ENCODE assay signal across 8 cellular contexts in the genomic region with DNA sequence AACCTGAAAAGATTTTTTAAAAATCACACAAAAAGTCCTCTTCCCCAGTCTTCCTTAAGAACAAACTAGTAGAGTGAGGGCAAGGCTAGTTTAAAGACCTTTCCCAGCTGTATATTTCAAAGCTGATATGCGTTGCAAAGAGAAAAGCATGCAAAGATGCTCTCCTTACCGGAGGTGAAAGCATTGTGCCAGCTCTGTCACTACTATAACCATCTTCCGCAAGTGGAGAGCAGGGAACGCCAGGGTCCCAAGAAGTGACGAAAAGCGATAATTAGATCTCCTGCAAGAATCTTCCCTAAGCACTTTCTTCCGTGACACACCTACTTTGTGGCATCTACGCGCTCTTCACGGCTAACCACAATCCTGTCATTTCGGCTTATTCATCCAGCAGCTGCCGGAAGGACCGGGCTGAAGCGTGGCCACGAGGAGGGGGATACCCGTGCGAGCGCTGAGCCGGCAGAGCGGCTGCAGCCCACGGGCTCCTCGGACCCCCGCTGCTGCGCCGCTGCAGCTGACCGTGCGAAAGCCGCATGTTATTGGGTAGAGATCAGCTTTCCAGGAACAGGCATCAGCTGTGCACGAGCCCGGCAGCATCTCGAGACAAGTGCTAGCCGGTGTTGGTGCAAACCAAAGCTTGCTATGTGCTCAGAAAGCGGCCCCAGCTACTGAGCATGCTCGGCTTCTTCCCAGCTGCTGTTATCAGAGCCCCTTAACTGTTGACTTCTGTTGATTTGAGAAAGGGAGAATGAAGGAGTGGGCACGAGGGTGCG. TPM values are rescaled to one million over a fixed set of nuclear protein-coding genes. Genes with fewer than 3 reads are reported as not detected.
DNase-seq lines count a peak whose midpoint lies in the region; TF ChIP-seq lines count a peak whose summit lies in the region.

No MANE protein-coding gene starts in this region.

- TF ChIP-seq POLR2A in prostate gland (IDR thresholded peaks at IDR 0.05) (no peak), lower leg skin (IDR thresholded peaks at IDR 0.05) (no peak)

- intact Hi-C loops in prostate gland (cut with DNase I) = no loop called here
- intact Hi-C loops in lower leg skin (cut with DNase I; ENCODE audit: low total_unique reads) = no loop called here

- H3K4me1 ChIP-seq in BLaER1 treated with 17β-estradiol and CSF1 and Interleukin-3, amounts not matched to agents 10 nM and 100 nM = peaks cover 11 to 26% (median 16%) of the 10 kb centered on the region in 10 experiments
- H3K4me1 ChIP-seq in cardiac muscle cell (ENCODE audit: low read depth) (no peaks in the 10 kb centered on the region), prostate gland (replicated peaks) (no peaks in the 10 kb centered on the region)

- H3K36me3 ChIP-seq in BLaER1 treated with 17β-estradiol and CSF1 and Interleukin-3, amounts not matched to agents 10 nM and 100 nM = no peaks in the 10 kb centered on the region
- no peaks in the 10 kb centered on the region for H3K36me3 ChIP-seq in cardiac muscle cell
- no peaks in the 10 kb centered on the region for H3K36me3 ChIP-seq in prostate gland

- 1% methylated on average over 18 of the region's 36 CpGs for WGBS in prostate gland
- WGBS in lower leg skin, 2 donors = 2 to 3% methylated on average over 22 to 36 of the region's 36 CpGs

- TF ChIP-seq CTCF in GM20000 (IDR thresholded peaks at IDR 0.05; ENCODE audit: extremely low read depth, missing control alignments) (no peak), cardiac muscle cell (IDR thresholded peaks at IDR 0.05; ENCODE audit: low read depth, low read length) (no peak), prostate gland (IDR thresholded peaks at IDR 0.05) (no peak), lower leg skin (IDR thresholded peaks at IDR 0.05) (no peak)

- peak overlapping the region in 4 of 11 experiments; percentile 15 to 41 (median 36); a peak in 5 of 22 replicates for H3K9ac ChIP-seq in BLaER1 treated with 17β-estradiol and CSF1 and Interleukin-3, amounts not matched to agents 10 nM and 100 nM

- peaks cover 22 to 31% (median 27%) of the 10 kb centered on the region in 11 experiments for H3K27me3 ChIP-seq in BLaER1 treated with 17β-estradiol and CSF1 and Interleukin-3, amounts not matched to agents 10 nM and 100 nM
- H3K27me3 ChIP-seq in cardiac muscle cell (peaks cover 38% of the 10 kb centered on the region), prostate gland (replicated peaks; ENCODE audit: insufficient read depth) (no peaks in the 10 kb centered on the region)

- no peaks in the 10 kb centered on the region for H3K9me3 ChIP-seq in BLaER1 treated with 17β-estradiol and CSF1 and Interleukin-3, amounts not matched to agents 10 nM and 100 nM (replicated peaks in 1 of 11)
- H3K9me3 ChIP-seq in cardiac muscle cell (ENCODE audit: low read depth) (no peaks in the 10 kb centered on the region), prostate gland (no peaks in the 10 kb centered on the region)

- H3K4me3 ChIP-seq in BLaER1 treated with 17β-estradiol and CSF1 and Interleukin-3, amounts not matched to agents 10 nM and 100 nM = peak overlapping the region; percentile 41 to 65 (median 56)
- H3K4me3 ChIP-seq in cardiac muscle cell = peak overlapping the region; percentile 18
- peak overlapping the region; percentile 6 for H3K4me3 ChIP-seq in prostate gland
- H3K4me3 ChIP-seq in lower leg skin (ENCODE audit: low read depth, poor library complexity, severe bottlenecking) = no peak overlapping the region

- H3K27ac ChIP-seq in BLaER1 treated with 17β-estradiol and CSF1 and Interleukin-3, amounts not matched to agents 10 nM and 100 nM = no peak overlapping the region
- H3K27ac ChIP-seq in cardiac muscle cell = no peak overlapping the region
- H3K27ac ChIP-seq in prostate gland = no peak overlapping the region

- peak overlapping the region; percentile 82 to 96 (median 89) for H3K4me2 ChIP-seq in BLaER1 treated with 17β-estradiol and CSF1 and Interleukin-3, amounts not matched to agents 10 nM and 100 nM

- no peaks in the 10 kb centered on the region for H4K20me1 ChIP-seq in BLaER1 treated with 17β-estradiol and CSF1 and Interleukin-3, amounts not matched to agents 10 nM and 100 nM

- DNase-seq in GM20000 (ENCODE audit: low spot score) = peak; percentile 32
- peak; percentile 54 for DNase-seq in HK-2 (ENCODE audit: unreplicated experiment)
- peak; percentile 45 for DNase-seq in RPMI8226
- peak; percentile 66 for DNase-seq in activated naive CD4-positive, alpha-beta T cell treated with Interleukin-2 at 50 U/mL for 16 hours
- DNase-seq in cardiac muscle cell (ENCODE audit: low read depth in 1 of 2, low spot score in 1 of 2) = peak; percentile 57 to 82
- DNase-seq in prostate gland (ENCODE audit: low spot score) = no peak
- DNase-seq in lower leg skin (ENCODE audit: low spot score in 2 of 2) = no peak

RNA-seq across cellular contexts. Expression of a gene that starts 57.2 kb away (rescaled TPM):
- total RNA-seq in cardiac muscle cell (0.45 and 0.67 TPM in 2 replicates), prostate gland (10 to 100 TPM; 15.0 to 29.1 TPM), lower leg skin (10 to 100 TPM in 1 of 4 donors, 1 to 10 TPM in 3; 5.1 to 12.7 (median 7.7) TPM)
- 0.25 and 1.3 TPM in 2 replicates for polyA plus RNA-seq in cardiac muscle cell

Comparison
In these comparisons a context has a peak if more than half of its experiments do, and no peak if none do; other contexts are left out.
1. DNase-seq: peak in GM20000 (single experiment), HK-2 (single experiment), RPMI8226 (single experiment), activated naive CD4-positive, alpha-beta T cell treated with Interleukin-2 at 50 U/mL for 16 hours (single experiment) and cardiac muscle cell (2 of 2); none in prostate gland (single experiment) and lower leg skin (0 of 2).